In genomic region chr17:75888484-75888883, GRCh38 we compare ENCODE assay signal across 1 cellular context.
A peak's percentile ranks its signal among the peaks of the same experiment; 100 is the strongest.
TF ChIP-seq lines count a peak whose summit lies in the region.

No MANE protein-coding gene starts in this region.

TF ChIP-seq in WTC11, 78 proteins besides CTCF, POLR2A, EP300 and RAD21:
- TF ChIP-seq NFYB (CRISPR knock-in tag; conservative IDR thresholded peaks at IDR 0.05; ENCODE audit: low read depth) (peak; percentile 41; the same call in 1 of the 2 replicates), JAZF1 (CRISPR knock-in tag; IDR thresholded peaks at IDR 0.05) (no peak)
